Comparison of ENCODE assay signal across 26 cellular contexts in the genomic region with DNA sequence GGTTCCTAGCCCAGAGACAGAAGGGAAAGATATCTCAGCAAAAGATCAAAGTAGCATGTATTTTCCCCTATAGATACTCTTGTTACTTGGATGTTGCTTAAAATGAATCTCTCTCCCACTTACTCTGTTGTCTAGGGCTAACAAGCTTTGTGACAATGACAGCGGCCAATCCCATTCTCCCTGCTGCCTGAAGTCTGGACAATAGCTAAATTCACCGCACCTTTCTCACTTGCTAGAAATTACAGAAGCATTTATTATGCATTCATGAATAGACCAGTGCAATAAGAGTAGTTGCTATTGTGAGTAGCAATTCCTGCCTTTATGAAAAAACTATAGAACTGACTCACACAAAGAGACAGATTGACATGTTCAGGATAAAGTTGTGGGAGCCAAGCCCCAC.
"Had no signal": no experiment of that assay in that cellular context is flagged by ENCODE, and none has a peak within 500 bp of the region (broad histone marks: within the 10 kb centered on the region; RNA-seq: fewer than 3 reads in every experiment).

No MANE protein-coding gene starts in this region.

- H3K4me3 ChIP-seq: coronary artery, dorsolateral prefrontal cortex, esophagus squamous epithelium, gastrocnemius medialis, heart right ventricle, left lung, lower lobe of right lung, mucosa of descending colon had no signal

- H3K9me3 ChIP-seq: esophagus squamous epithelium, gastrocnemius medialis, heart right ventricle, left lung, lower lobe of right lung, mucosa of descending colon had no signal

- H3K27ac ChIP-seq: coronary artery, dorsolateral prefrontal cortex, epithelial cell of prostate, esophagus squamous epithelium, gastrocnemius medialis, heart right ventricle, left lung, lower lobe of right lung had no signal

- H3K27me3 ChIP-seq: dorsolateral prefrontal cortex, esophagus squamous epithelium, gastrocnemius medialis, heart right ventricle, left lung had no signal

- H3K4me3 Mint-ChIP-seq: mesothelial cell of epicardium had no signal

- H3K4me1 Mint-ChIP-seq: mesothelial cell of epicardium had no signal

- DNase-seq: dermis blood vessel endothelial cell; dorsolateral prefrontal cortex; effector CD4-positive, alpha-beta T cell; effector memory CD4-positive, alpha-beta T cell; erythroblast; esophagus squamous epithelium; foreskin fibroblast; foreskin melanocyte; gastrocnemius medialis; glutamatergic neuron; head of caudate nucleus; heart right ventricle; hippocampal formation; left cardiac atrium; left lung; left ventricle myocardium superior; lower lobe of right lung; mesenchymal stem cell; mucosa of descending colon had no signal

- H3K36me3 ChIP-seq: esophagus squamous epithelium, gastrocnemius medialis, heart right ventricle, left lung, lower lobe of right lung had no signal

- FAIRE-seq: colon, endometrium, islet of Langerhans, keratinocyte had no signal

- H3K4me1 ChIP-seq: esophagus squamous epithelium, heart right ventricle, left lung, lower lobe of right lung had no signal

- H3K27ac Mint-ChIP-seq: mesothelial cell of epicardium had no signal
